Comparison of ENCODE assay signal across 1 cellular context in genomic region chr2:23420840-23421476, GRCh38.
TF ChIP-seq lines count a peak whose summit lies in the region.

No MANE protein-coding gene starts in this region.

TF ChIP-seq in HepG2, 621 proteins besides CTCF, POLR2A, EP300 and RAD21:
- TF ChIP-seq ERF (CRISPR knock-in tag; IDR thresholded peaks at IDR 0.05) = no peak
- no peak for TF ChIP-seq GRHL1 (CRISPR knock-in tag; conservative IDR thresholded peaks at IDR 0.05)
- no peak for TF ChIP-seq ZNF274 (CRISPR knock-in tag; IDR thresholded peaks at IDR 0.05)
- no peak for TF ChIP-seq EED (CRISPR knock-in tag; IDR thresholded peaks at IDR 0.05)
- no peak for TF ChIP-seq ZNF510 (CRISPR knock-in tag; IDR thresholded peaks at IDR 0.05; ENCODE audit: low read depth)
